In the genomic region with DNA sequence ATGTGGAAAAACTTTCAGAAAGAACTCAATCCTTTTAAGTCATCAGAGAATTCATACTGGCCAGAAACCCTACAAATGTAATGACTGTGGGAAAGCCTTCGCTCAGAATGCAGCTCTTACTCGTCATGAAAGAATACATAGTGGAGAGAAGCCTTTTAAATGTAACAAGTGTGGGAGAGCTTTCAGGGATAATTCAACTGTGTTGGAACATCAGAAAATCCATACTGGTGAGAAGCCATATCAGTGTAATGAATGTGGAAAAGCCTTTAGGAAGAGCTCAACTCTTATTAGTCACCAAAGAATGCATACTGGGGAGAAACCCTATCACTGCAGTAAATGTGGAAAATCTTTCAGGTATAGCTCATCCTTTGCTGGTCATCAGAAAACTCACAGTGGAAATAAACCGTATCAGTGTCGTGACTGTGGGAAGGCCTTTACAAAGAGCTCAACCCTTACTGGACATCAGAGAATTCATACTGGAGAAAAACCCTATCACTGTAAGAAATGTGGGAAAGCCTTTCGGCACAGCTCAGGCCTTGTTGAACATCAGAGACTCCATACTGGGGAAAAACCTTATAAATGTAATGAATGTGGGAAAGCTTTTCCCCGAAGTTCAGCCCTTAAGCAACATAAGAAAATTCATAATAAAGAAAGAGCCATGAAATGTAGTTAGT, we compare ENCODE assay signal across 1 cellular context.
TF ChIP-seq lines count a peak whose summit lies in the region.

No MANE protein-coding gene starts in this region.

TF ChIP-seq in K562, 482 proteins besides CTCF, POLR2A, EP300 and RAD21:
- TF ChIP-seq ZNF12 (CRISPR knock-in tag; IDR thresholded peaks at IDR 0.05) (no peak), TEAD4 (IDR thresholded peaks at IDR 0.05; ENCODE audit: low read length) (peak; percentile 7; the same call in 1 of the 2 replicates), TEAD4 (CRISPR knock-in tag; IDR thresholded peaks at IDR 0.05; ENCODE audit: borderline replicate concordance) (no peak), NFE2 (IDR thresholded peaks at IDR 0.05; ENCODE audit: low read depth) (no peak), ZNF274 (IDR thresholded peaks at IDR 0.05; ENCODE audit: borderline replicate concordance, low read depth, low read length) (peak; percentile 95), CBX3 (IDR thresholded peaks at IDR 0.05; ENCODE audit: borderline replicate concordance in 1 of 2, low read length in 2 of 2) (peak in 1 of 2 experiments; percentile 61; a peak in 1 of 3 replicates), ZNF79 (CRISPR knock-in tag; IDR thresholded peaks at IDR 0.05; ENCODE audit: low read depth) (no peak), ZNF75A (CRISPR knock-in tag; IDR thresholded peaks at IDR 0.05) (peak; percentile 55; the same call in 1 of the 2 replicates), XRCC3 (IDR thresholded peaks at IDR 0.05) (0 out of 2 replicates have a peak, but pooled peaks have one; percentile 3)
